In the genomic region with DNA sequence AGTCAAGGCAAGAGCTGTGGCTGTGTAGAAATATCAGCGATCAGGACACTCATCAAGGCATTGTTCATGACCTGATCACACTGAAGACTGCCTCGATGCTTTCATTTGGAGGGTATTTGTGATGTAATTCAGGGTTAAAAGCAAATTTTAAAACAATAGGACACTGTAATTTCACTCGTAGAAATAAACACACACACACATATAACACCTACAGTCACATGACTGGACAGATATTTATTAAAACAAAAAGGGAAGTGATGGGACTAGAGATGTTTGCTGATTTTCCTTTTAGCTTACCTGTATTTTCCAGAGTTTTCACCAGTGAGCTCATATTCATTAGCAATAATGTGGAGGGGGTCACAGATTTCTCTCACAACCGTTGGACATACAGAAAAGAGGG, we compare ENCODE assay signal across 25 cellular contexts. TPM values are rescaled to one million over a fixed set of nuclear protein-coding genes. Genes with fewer than 3 reads are reported as not detected.
DNase-seq lines count a peak whose midpoint lies in the region; ATAC-seq, FAIRE-seq and TF ChIP-seq lines count a peak whose summit lies in the region.
"Had no signal": no experiment of that assay in that cellular context is flagged by ENCODE, and none has a peak within 500 bp of the region (broad histone marks: within the 10 kb centered on the region; RNA-seq: fewer than 3 reads in every experiment).

No MANE protein-coding gene starts in this region.

- DNase-seq in GM23338 (ENCODE audit: low spot score) (no peak), RWPE2 (ENCODE audit: low spot score) (no peak), H1 (ENCODE audit: low read depth in 1 of 2, low spot score in 2 of 2) (no peak), neuronal stem cell (ENCODE audit: low spot score) (no peak), activated gamma-delta T cell treated with Interleukin-2 at 50 U/mL for 16 hours (no peak), substantia nigra (lab: John Stamatoyannopoulos, UW) (no peak)
- DNase-seq: activated CD4-positive, alpha-beta memory T cell treated with anti-CD3 and anti-CD28 coated beads, Interleukin-2, amount 10 ng/mL, durations not matched to agents 7 days and 5 days; activated naive CD4-positive, alpha-beta T cell; activated T-cell treated with anti-CD3 and anti-CD28 coated beads for 4 hours; amygdala; caudate nucleus; KBM-7; MV-4-11; naive thymus-derived CD8-positive, alpha-beta T cell; NCI-H1694; NCI-H2171 treated with DMSO at 0.1 percent for 48 hours; NCI-H526; RPMI8226; stimulated activated CD4-positive, alpha-beta T cell treated with anti-CD3 and anti-CD28 coated beads, Interleukin-15, amount 100 ng/mL, for 24 hours; upper lobe of right lung had no signal

- no peak overlapping the region for H4K5ac ChIP-seq in H1 (ENCODE audit: insufficient read length, low read depth, low read length)

- H3K4me3 Mint-ChIP-seq in GM23338: no peak overlapping the region
- H3K4me3 Mint-ChIP-seq: activated CD4-positive, alpha-beta memory T cell treated with anti-CD3 and anti-CD28 coated beads, Interleukin-2, amount 10 ng/mL, durations not matched to agents 7 days and 5 days had no signal

- H3K4me1 Mint-ChIP-seq in GM23338: peaks cover 37% of the 10 kb centered on the region
- H3K4me1 Mint-ChIP-seq: activated CD4-positive, alpha-beta memory T cell treated with anti-CD3 and anti-CD28 coated beads, Interleukin-2, amount 10 ng/mL, durations not matched to agents 7 days and 5 days had no signal

- H3K18ac ChIP-seq in H1 (ENCODE audit: extremely low read depth, low read length): peak overlapping the region; percentile 64; the same call in 1 of the 2 replicates
- H3K18ac ChIP-seq in neuronal stem cell (ENCODE audit: low read length): no peak overlapping the region

- WGBS in H1 (ENCODE audit: extremely low coverage in 1 of 2, insufficient coverage in 1 of 2, insufficient read length in 1 of 2, insufficient replicate concordance in 2 of 2, low coverage in 1 of 2, low lambda C conversion rate in 2 of 2, missing lambda C conversion rate in 1 of 2), 2 experiments: 90% methylated on average over 4 of the region's 4 CpGs; no CpG with 5 or more reads in 1 of the 2 experiments
- no CpG with 5 or more reads among the region's 4 CpGs for WGBS in neuronal stem cell (ENCODE audit: extremely low coverage in 2 of 2, insufficient read length in 2 of 2, insufficient replicate concordance in 1 of 2), 2 donors

- no peaks in the 10 kb centered on the region; the same call in 2 of the 3 replicates for H3K9me3 Mint-ChIP-seq in GM23338
- H3K9me3 Mint-ChIP-seq: activated CD4-positive, alpha-beta memory T cell treated with anti-CD3 and anti-CD28 coated beads, Interleukin-2, amount 10 ng/mL, durations not matched to agents 7 days and 5 days; naive thymus-derived CD8-positive, alpha-beta T cell had no signal

- POLR2A ChIA-PET in H1 (lab: Charles Lee; ENCODE audit: partially characterized antibody): interaction anchor here (0.6 kb wide), 1 partner anchor 9 kb away, joined by 3 read pairs; no protein-coding TSS in a partner anchor

- H3K14ac ChIP-seq in H1 (ENCODE audit: insufficient read length): no peak overlapping the region
- no peak overlapping the region for H3K14ac ChIP-seq in neuronal stem cell (ENCODE audit: low read length)

- no peak for TF ChIP-seq EP300 in H1 (IDR thresholded peaks at IDR 0.05; ENCODE audit: borderline replicate concordance in 1 of 2, low read depth in 2 of 2, low read length in 2 of 2)

- H3K4ac ChIP-seq in H1 (replicated peaks; ENCODE audit: insufficient read length, low read depth, low read length) (peak overlapping the region; percentile 47), neuronal stem cell (ENCODE audit: low read length) (no peak overlapping the region)

- H3K23me2 ChIP-seq in H1 (ENCODE audit: low read depth, low read length): no peaks in the 10 kb centered on the region

- H3K4me3 ChIP-seq in GM23338: no peak overlapping the region
- no peak overlapping the region for H3K4me3 ChIP-seq in RWPE2 (ENCODE audit: severe bottlenecking)
- H3K4me3 ChIP-seq in H1 (ENCODE audit: extremely low read depth in 1 of 4, insufficient read depth in 2 of 4, low read depth in 3 of 4, low read length in 4 of 4): no peak overlapping the region
- H3K4me3 ChIP-seq in neuronal stem cell (ENCODE audit: low read length in 2 of 2): no peak overlapping the region
- H3K4me3 ChIP-seq: upper lobe of right lung had no signal

- H2BK12ac ChIP-seq in H1 (ENCODE audit: low read depth, low read length) (peak overlapping the region; percentile 86), neuronal stem cell (ENCODE audit: low read length) (peak overlapping the region; percentile 33)

- H3K9me2 ChIP-seq in GM23338 (ENCODE audit: insufficient read depth): no peaks in the 10 kb centered on the region

- CTCF ChIA-PET in H1 (lab: Charles Lee; ENCODE audit: partially characterized antibody): interaction anchor here (0.9 to 6.7 kb wide), 4 partner anchors 9 to 206 kb away, joined by 3 to 50 read pairs (median 3); no protein-coding TSS in a partner anchor

- H4K91ac ChIP-seq in H1 (replicated peaks; ENCODE audit: insufficient read length, low read length): peak overlapping the region; percentile 47
- no peak overlapping the region for H4K91ac ChIP-seq in neuronal stem cell (ENCODE audit: low read depth, low read length, poor library complexity)

- H3K9ac ChIP-seq in H1 (replicated peaks in 1 of 4; ENCODE audit: extremely low read depth in 1 of 4, low read depth in 3 of 4, low read length in 3 of 4) (no peak overlapping the region), neuronal stem cell (ENCODE audit: low read depth, low read length, poor library complexity) (no peak overlapping the region)
- H3K9ac ChIP-seq: parathyroid adenoma had no signal

- H3K27me3 Mint-ChIP-seq in GM23338 (ENCODE audit: insufficient read depth, low read depth, poor library complexity): peaks cover 3% of the 10 kb centered on the region
- H3K27me3 Mint-ChIP-seq: activated CD4-positive, alpha-beta memory T cell treated with anti-CD3 and anti-CD28 coated beads, Interleukin-2, amount 10 ng/mL, durations not matched to agents 7 days and 5 days had no signal

- H3K36me3 Mint-ChIP-seq in GM23338 (ENCODE audit: low read depth): peaks cover 4% of the 10 kb centered on the region; the same call in 2 of the 3 replicates
- H3K36me3 Mint-ChIP-seq: naive thymus-derived CD8-positive, alpha-beta T cell had no signal

- no peak for TF ChIP-seq POLR2A in H1 (IDR thresholded peaks at IDR 0.05; ENCODE audit: control extremely low read depth in 1 of 2, low read depth in 2 of 2, low read length in 2 of 2)

- H2BK120ac ChIP-seq in H1 (replicated peaks; ENCODE audit: low read depth, low read length): peak overlapping the region; percentile 76
- no peak overlapping the region for H2BK120ac ChIP-seq in neuronal stem cell (ENCODE audit: low read depth, low read length)

- no peaks in the 10 kb centered on the region for H3F3A ChIP-seq in GM23338 (replicated peaks; ENCODE audit: low read depth)

- H4K8ac ChIP-seq in H1 (ENCODE audit: extremely low read depth, insufficient read depth, low read length): no peak overlapping the region
- H4K8ac ChIP-seq in neuronal stem cell (ENCODE audit: low read depth, low read length): no peak overlapping the region

- H3K27ac Mint-ChIP-seq in GM23338: no peak overlapping the region
- H3K27ac Mint-ChIP-seq: activated CD4-positive, alpha-beta memory T cell treated with anti-CD3 and anti-CD28 coated beads, Interleukin-2, amount 10 ng/mL, durations not matched to agents 7 days and 5 days had no signal

- no peaks in the 10 kb centered on the region for H3K36me3 ChIP-seq in GM23338 (ENCODE audit: insufficient read depth)
- H3K36me3 ChIP-seq in RWPE2 (ENCODE audit: low read depth): no peaks in the 10 kb centered on the region
- H3K36me3 ChIP-seq in H1 (ENCODE audit: control insufficient read depth in 2 of 4, insufficient read depth in 4 of 4, low read length in 3 of 4): no peaks in the 10 kb centered on the region
- no peaks in the 10 kb centered on the region for H3K36me3 ChIP-seq in neuronal stem cell (replicated peaks in 1 of 2; ENCODE audit: control insufficient read depth in 2 of 2, insufficient read depth in 2 of 2, low read length in 2 of 2)
- H3K36me3 ChIP-seq: upper lobe of right lung had no signal

- no peak for ATAC-seq in GM23338
- ATAC-seq in RWPE2 (ENCODE audit: low read depth): no peak
- no peak for ATAC-seq in HG03097 (IDR thresholded peaks at IDR 0.05; ENCODE audit: low FRiP score, unreplicated experiment)
- ATAC-seq: activated CD4-positive, CD25-positive, alpha-beta regulatory T cell treated with anti-CD3 and anti-CD28 coated beads, Interleukin-2, amount 50 U/mL, for 24 hours; naive thymus-derived CD8-positive, alpha-beta T cell; sciatic nerve; upper lobe of right lung had no signal

- H3K27me3 ChIP-seq in GM23338 (ENCODE audit: insufficient read depth) (no peaks in the 10 kb centered on the region), RWPE2 (ENCODE audit: insufficient read depth, poor library complexity, severe bottlenecking) (no peaks in the 10 kb centered on the region), H1 (replicated peaks in 1 of 4; ENCODE audit: control insufficient read depth in 3 of 4, extremely low read depth in 1 of 4, insufficient read depth in 3 of 4, low read length in 3 of 4) (no peaks in the 10 kb centered on the region), neuronal stem cell (ENCODE audit: control insufficient read depth in 3 of 3, insufficient read depth in 3 of 3, low read depth in 1 of 3, low read length in 3 of 3) (no peaks in the 10 kb centered on the region)
- H3K27me3 ChIP-seq: upper lobe of right lung had no signal

- no peaks in the 10 kb centered on the region for H4K20me1 ChIP-seq in GM23338 (replicated peaks; ENCODE audit: insufficient read depth)
- H4K20me1 ChIP-seq in H1 (replicated peaks in 1 of 2; ENCODE audit: control insufficient read depth in 1 of 2, insufficient read depth in 2 of 2, low read length in 2 of 2): no peaks in the 10 kb centered on the region

- H3K4me1 ChIP-seq in GM23338 (ENCODE audit: insufficient read depth) (peaks cover 10% of the 10 kb centered on the region; the same call in 1 of the 2 replicates), RWPE2 (ENCODE audit: insufficient read depth, poor library complexity, severe bottlenecking) (peaks cover 30% of the 10 kb centered on the region), H1 (replicated peaks in 1 of 4; ENCODE audit: control insufficient read depth in 3 of 4, insufficient read depth in 4 of 4, low read length in 3 of 4) (peaks cover 0 to 15% (median 4%) of the 10 kb centered on the region in 4 experiments; a peak in 6 of 7 replicates), neuronal stem cell (ENCODE audit: control insufficient read depth in 2 of 2, insufficient read depth in 1 of 2, low read depth in 1 of 2, low read length in 2 of 2) (peaks cover 3 to 23% of the 10 kb centered on the region in 2 donors)
- H3K4me1 ChIP-seq: parathyroid adenoma, upper lobe of right lung had no signal

- H2AFZ ChIP-seq in GM23338 (0 out of 2 replicates have a peak overlapping the region, but pooled peaks have one; percentile 30), H1 (ENCODE audit: low read length) (peak overlapping the region; percentile 71; the same call in 1 of the 2 replicates), neuronal stem cell (ENCODE audit: low read length) (no peak overlapping the region)
- H2AFZ ChIP-seq: parathyroid adenoma had no signal

- peak overlapping the region; percentile 97; the same call in 1 of the 2 replicates for H2BK20ac ChIP-seq in H1 (ENCODE audit: low read length)

- peak overlapping the region; percentile 29; the same call in 1 of the 2 replicates for H2AK5ac ChIP-seq in H1 (ENCODE audit: low read depth, low read length)
- no peak overlapping the region for H2AK5ac ChIP-seq in neuronal stem cell (ENCODE audit: low read depth, low read length)

- H3K27ac ChIP-seq in GM23338 (ENCODE audit: low read depth) (0 out of 2 replicates have a peak overlapping the region, but pooled peaks have one; percentile 64), RWPE2 (ENCODE audit: poor library complexity, severe bottlenecking) (peak overlapping the region; percentile 31), H1 (ENCODE audit: low read depth, low read length) (no peak overlapping the region), neuronal stem cell (replicated peaks; ENCODE audit: low read length) (no peak overlapping the region), substantia nigra (ENCODE audit: low read depth, low read length, poor library complexity, severe bottlenecking) (no peak overlapping the region)
- H3K27ac ChIP-seq: C4-2B, parathyroid adenoma, upper lobe of right lung had no signal

- TF ChIP-seq RAD21 in H1 (IDR thresholded peaks at IDR 0.05 in 1 of 2, conservative IDR thresholded peaks at IDR 0.05 in 1 of 2; ENCODE audit: low read depth in 2 of 2, low read length in 2 of 2): no peak

- H3K9me3 ChIP-seq in RWPE2 (ENCODE audit: severe bottlenecking): no peaks in the 10 kb centered on the region
- H3K9me3 ChIP-seq in H1 (ENCODE audit: insufficient read depth in 2 of 2, low read depth in 1 of 2, low read length in 1 of 2): no peaks in the 10 kb centered on the region
- H3K9me3 ChIP-seq in neuronal stem cell (replicated peaks in 1 of 2; ENCODE audit: control insufficient read depth in 2 of 2, insufficient read depth in 1 of 2, low read depth in 1 of 2, low read length in 2 of 2): no peaks in the 10 kb centered on the region
- H3K9me3 ChIP-seq: upper lobe of right lung had no signal

- H2BK5ac ChIP-seq in H1 (ENCODE audit: low read depth, low read length) (peak overlapping the region; percentile 21; the same call in 1 of the 2 replicates), neuronal stem cell (ENCODE audit: low read length) (no peak overlapping the region)

- no peak for TF ChIP-seq CTCF in GM23338 (conservative IDR thresholded peaks at IDR 0.05; ENCODE audit: low read depth in 2 of 2)
- no peak for TF ChIP-seq CTCF in RWPE2 (IDR thresholded peaks at IDR 0.05; ENCODE audit: poor library complexity, severe bottlenecking)
- no peak for TF ChIP-seq CTCF in H1 (IDR thresholded peaks at IDR 0.05; ENCODE audit: control extremely low read depth in 1 of 3, insufficient read depth in 1 of 3, low read depth in 1 of 3, low read length in 3 of 3)

- H3K79me1 ChIP-seq in H1 (ENCODE audit: low read depth, low read length) (no peaks in the 10 kb centered on the region), neuronal stem cell (ENCODE audit: low read depth, low read length) (no peaks in the 10 kb centered on the region)

- H2BK15ac ChIP-seq in H1 (ENCODE audit: low read length) (no peak overlapping the region), neuronal stem cell (ENCODE audit: low read length) (no peak overlapping the region)

- peak overlapping the region; percentile 20 for H3K56ac ChIP-seq in H1 (replicated peaks; ENCODE audit: insufficient read length, low read depth, low read length)

- H3K23ac ChIP-seq in H1 (ENCODE audit: insufficient read length): no peak overlapping the region
- no peak overlapping the region for H3K23ac ChIP-seq in neuronal stem cell (ENCODE audit: low read depth, low read length, poor library complexity)

- H3K4me2 ChIP-seq in GM23338 (no peak overlapping the region), H1 (ENCODE audit: insufficient read depth in 1 of 2, low read depth in 2 of 2, low read length in 2 of 2) (no peak overlapping the region), neuronal stem cell (ENCODE audit: insufficient read depth, low read length, poor library complexity, severe bottlenecking) (no peak overlapping the region)

- H3K79me2 ChIP-seq in GM23338 (replicated peaks; ENCODE audit: insufficient read depth) (no peaks in the 10 kb centered on the region), H1 (ENCODE audit: control insufficient read depth in 1 of 2, insufficient read depth in 2 of 2, low read length in 2 of 2) (no peaks in the 10 kb centered on the region)
- H3K79me2 ChIP-seq: parathyroid adenoma had no signal

- no peak for FAIRE-seq in H1 (lab: Jason Lieb, UNC)

RNA-seq across cellular contexts. Expression of a gene that starts 51.1 kb away (rescaled TPM):
- 102 and 109 TPM in 2 replicates for total RNA-seq in GM23338 (2014; rRNA removed; shearing (Covaris generic))
- polyA plus RNA-seq in GM23338 (2016; fragmentation: Nextera tagmentation; extraction: Ambion mirVana) (25.9 and 27.9 TPM in 2 replicates), H1 (2011; rRNA removed) (29.1 and 69.3 TPM in 2 replicates)
- total RNA-seq in H1 (2021; fragmentation: NEBNext Ultra II Directional; extraction: Animal tissue kit (Norgen Biotek cat#: 25700)): 98.1 and 106 TPM in 2 replicates
- 48.9 TPM for polyA plus RNA-seq in H1 (2011; cell fraction: cytosol; rRNA removed)
- polyA plus RNA-seq in H1 (2011; cell fraction: nucleus; rRNA removed): 50.2 TPM
- polyA plus RNA-seq in H1 (2012, experiment 1 of 2): 94.9 to 122 TPM (median 103 TPM) in 4 replicates
- 6.2 TPM for polyA plus RNA-seq in H1 (2012, experiment 2 of 2)
- polyA plus RNA-seq in H1 (2013, experiment 1 of 2): 212 TPM
- polyA plus RNA-seq in H1 (2013, experiment 2 of 2): 178 TPM
- 140 and 291 TPM in 2 replicates for polyA minus RNA-seq in H1 (2011; rRNA and poly(A)+ RNA removed)
- 70.8 TPM for polyA minus RNA-seq in H1 (2011; cell fraction: cytosol; rRNA and poly(A)+ RNA removed)
- polyA minus RNA-seq in H1 (2011; cell fraction: nucleus; rRNA and poly(A)+ RNA removed): 87.0 TPM
- 0.35 TPM for polyA plus RNA-seq in neuronal stem cell (2013, experiment 1 of 2)
- polyA plus RNA-seq in neuronal stem cell (2013, experiment 2 of 2): 0.37 TPM
- total RNA-seq: activated CD4-positive, alpha-beta memory T cell treated with anti-CD3 and anti-CD28 coated beads, Interleukin-2, amount 10 ng/mL, durations not matched to agents 7 days and 5 days; naive thymus-derived CD8-positive, alpha-beta T cell had no signal
- polyA plus RNA-seq: naive thymus-derived CD8-positive, alpha-beta T cell had no signal

Comparison
In these comparisons a context has a peak if more than half of its experiments do, and no peak if none do; other contexts are left out.
1. H3K27ac ChIP-seq: peak in GM23338 (single experiment) and RWPE2 (single experiment); none in H1 (single experiment), neuronal stem cell (single experiment) and substantia nigra (single experiment).